In genomic region chr12:113842699-113843098, GRCh38 we compare ENCODE assay signal across 28 cellular contexts.
"Had no signal": no experiment of that assay in that cellular context is flagged by ENCODE, and none has a peak within 500 bp of the region (broad histone marks: within the 10 kb centered on the region; RNA-seq: fewer than 3 reads in every experiment).

No MANE protein-coding gene starts in this region.

- H3K4me3 Mint-ChIP-seq: memory B cell; natural killer cell; neural crest cell; stimulated activated naive CD8-positive, alpha-beta T cell treated with anti-CD3 and anti-CD28 coated beads, Interleukin-15, amount 100 ng/mL, for 72 hours had no signal

- H3K4me3 ChIP-seq: dorsolateral prefrontal cortex, esophagus muscularis mucosa, gastroesophageal sphincter, heart right ventricle, lower lobe of right lung, prostate gland, right atrium auricular region, smooth muscle cell, suprapubic skin, transverse colon, upper lobe of right lung, uterus had no signal

- DNase-seq: dorsolateral prefrontal cortex; effector CD4-positive, alpha-beta T cell; foreskin keratinocyte; heart right ventricle; hippocampal formation; left colon; left ventricle myocardium superior; lower lobe of right lung; natural killer cell; stimulated activated CD4-positive, alpha-beta T cell treated with anti-CD3 and anti-CD28 coated beads, Interleukin-12 subunit alpha, Interleukin-12 subunit beta, amount 100 ng/mL, for 4 hours; stimulated activated CD4-positive, alpha-beta T cell treated with anti-CD3 and anti-CD28 coated beads, Interleukin-1b, Interleukin-23, amount 100 ng/mL, for 48 hours; stimulated activated CD4-positive, alpha-beta T cell treated with anti-CD3 and anti-CD28 coated beads, Interleukin-4, amount 100 ng/mL, for 1 hour; stimulated activated CD8-positive, alpha-beta memory T cell treated with anti-CD3 and anti-CD28 coated beads, Interleukin-4, amount 100 ng/mL, for 48 hours; stimulated activated naive CD4-positive, alpha-beta T cell; stimulated activated naive CD8-positive, alpha-beta T cell treated with anti-CD3 and anti-CD28 coated beads, Interleukin-15, amount 100 ng/mL, for 72 hours; transverse colon; upper lobe of right lung; uterus had no signal

- H3K27ac Mint-ChIP-seq: memory B cell, natural killer cell had no signal

- H3K27ac ChIP-seq: dorsolateral prefrontal cortex, epithelial cell of prostate, esophagus muscularis mucosa, foreskin keratinocyte, gastroesophageal sphincter, heart right ventricle, lower lobe of right lung, prostate gland, right atrium auricular region, suprapubic skin, transverse colon, upper lobe of right lung, uterus had no signal

- H3K4me1 Mint-ChIP-seq: memory B cell, natural killer cell, neural crest cell had no signal

- ATAC-seq: foreskin keratinocyte; gastroesophageal sphincter; heart right ventricle; left colon; left ventricle myocardium superior; lower lobe of right lung; natural killer cell; sciatic nerve; stimulated activated naive CD8-positive, alpha-beta T cell treated with anti-CD3 and anti-CD28 coated beads, Interleukin-15, amount 100 ng/mL, for 72 hours; upper lobe of right lung had no signal

- H3K27me3 ChIP-seq: dorsolateral prefrontal cortex, esophagus muscularis mucosa, foreskin keratinocyte, gastroesophageal sphincter, heart right ventricle, right atrium auricular region, suprapubic skin, transverse colon, upper lobe of right lung, uterus had no signal

- H3K9me3 ChIP-seq: esophagus muscularis mucosa, gastroesophageal sphincter, heart right ventricle, lower lobe of right lung, prostate gland, right atrium auricular region, suprapubic skin, transverse colon, upper lobe of right lung, uterus had no signal

- H3K36me3 ChIP-seq: right atrium auricular region, uterus had no signal

- H3K27me3 Mint-ChIP-seq: memory B cell; stimulated activated naive CD8-positive, alpha-beta T cell treated with anti-CD3 and anti-CD28 coated beads, Interleukin-15, amount 100 ng/mL, for 72 hours had no signal

- H3K9me3 Mint-ChIP-seq: memory B cell; natural killer cell; neural crest cell; stimulated activated naive CD8-positive, alpha-beta T cell treated with anti-CD3 and anti-CD28 coated beads, Interleukin-15, amount 100 ng/mL, for 72 hours had no signal

- H3K4me2 ChIP-seq: smooth muscle cell had no signal

- H3K4me1 ChIP-seq: foreskin keratinocyte, gastroesophageal sphincter, lower lobe of right lung, prostate gland, suprapubic skin, transverse colon, upper lobe of right lung, uterus had no signal

- H3K36me3 Mint-ChIP-seq: natural killer cell had no signal
